21 cellular contexts compared by ENCODE assay signal in genomic region chr13:98157609-98158008, GRCh38. TPM values are rescaled to one million over a fixed set of nuclear protein-coding genes. Genes with fewer than 3 reads are reported as not detected.
DNase-seq lines count a peak whose midpoint lies in the region; ATAC-seq and TF ChIP-seq lines count a peak whose summit lies in the region.
"Had no signal": no experiment of that assay in that cellular context is flagged by ENCODE, and none has a peak within 500 bp of the region (broad histone marks: within the 10 kb centered on the region; RNA-seq: fewer than 3 reads in every experiment).

No MANE protein-coding gene starts in this region.

- H3K36me3 Mint-ChIP-seq in WTC11, result peaks cover 8% of the 10 kb centered on the region; the same call in 1 of the 2 replicates
- H3K36me3 Mint-ChIP-seq in mesothelial cell of epicardium, result peaks cover 17% of the 10 kb centered on the region
- H3K36me3 Mint-ChIP-seq: CD8-positive, alpha-beta T cell had no signal

- H3K27ac ChIP-seq in SK-N-SH (ENCODE audit: low read depth in 2 of 2, low read length in 1 of 2), result no peak overlapping the region
- H3K27ac ChIP-seq: 22Rv1; BLaER1 treated with 17β-estradiol and CSF1 and Interleukin-3, amounts not matched to agents 10 nM and 100 nM; KMS-11; Peyer's patch had no signal

- POLR2A ChIA-PET in SK-N-SH (lab: Yijun Ruan, JAX) (no interaction called here), WTC11 (lab: Charles Lee) (no interaction called here)

- H2AFZ ChIP-seq in SK-N-SH (ENCODE audit: low read depth), result no peak overlapping the region

- H4K20me1 ChIP-seq in SK-N-SH (ENCODE audit: insufficient read depth), result peaks cover 9% of the 10 kb centered on the region

- H3K4me3 Mint-ChIP-seq in WTC11, result no peak overlapping the region
- H3K4me3 Mint-ChIP-seq in mesothelial cell of epicardium, result no peak overlapping the region
- H3K4me3 Mint-ChIP-seq: CD8-positive, alpha-beta T cell had no signal

- H3K9me2 ChIP-seq in SK-N-SH, result no peaks in the 10 kb centered on the region

- H3K9me3 Mint-ChIP-seq in WTC11, result no peaks in the 10 kb centered on the region
- H3K9me3 Mint-ChIP-seq in mesothelial cell of epicardium, result peaks cover 2% of the 10 kb centered on the region

- 100% methylated on average over 1 of the region's 1 CpG for WGBS in SK-N-SH (ENCODE audit: low lambda C conversion rate)

- H3K79me2 ChIP-seq in SK-N-SH (ENCODE audit: insufficient read depth), result peaks cover 90% of the 10 kb centered on the region

- H3F3A ChIP-seq in SK-N-SH (replicated peaks; ENCODE audit: insufficient read depth), result no peaks in the 10 kb centered on the region

- peak overlapping the region; percentile 59 for H3K27ac Mint-ChIP-seq in WTC11
- peak overlapping the region; percentile 86 for H3K27ac Mint-ChIP-seq in mesothelial cell of epicardium
- H3K27ac Mint-ChIP-seq: CD8-positive, alpha-beta T cell had no signal

- TF ChIP-seq CTCF in SK-N-SH (IDR thresholded peaks at IDR 0.05) (no peak), WTC11 (IDR thresholded peaks at IDR 0.05) (no peak), mesothelial cell of epicardium (IDR thresholded peaks at IDR 0.05; ENCODE audit: unreplicated experiment) (no peak)

- no peak for TF ChIP-seq EP300 in SK-N-SH (IDR thresholded peaks at IDR 0.05; ENCODE audit: borderline replicate concordance in 1 of 2, low read depth in 1 of 2, low read length in 1 of 2)

- no peaks in the 10 kb centered on the region for H3K27me3 ChIP-seq in SK-N-SH (ENCODE audit: insufficient read depth)
- H3K27me3 ChIP-seq: BLaER1 treated with 17β-estradiol and CSF1 and Interleukin-3, amounts not matched to agents 10 nM and 100 nM; Peyer's patch had no signal

- no peaks in the 10 kb centered on the region for H3K36me3 ChIP-seq in SK-N-SH (replicated peaks in 1 of 2; ENCODE audit: control insufficient read depth in 1 of 2, insufficient read depth in 2 of 2, low read length in 1 of 2)
- H3K36me3 ChIP-seq: Peyer's patch had no signal

- H3K9ac ChIP-seq in SK-N-SH, result no peak overlapping the region
- H3K9ac ChIP-seq: BLaER1 treated with 17β-estradiol and CSF1 and Interleukin-3, amounts not matched to agents 10 nM and 100 nM; KMS-11 had no signal

- no peak overlapping the region for H3K4me3 ChIP-seq in SK-N-SH (ENCODE audit: low read depth in 2 of 2, low read length in 1 of 2)
- H3K4me3 ChIP-seq: BLaER1 treated with 17β-estradiol and CSF1 and Interleukin-3, amounts not matched to agents 10 nM and 100 nM; Peyer's patch had no signal

- no peaks in the 10 kb centered on the region for H3K9me3 ChIP-seq in SK-N-SH
- H3K9me3 ChIP-seq: Peyer's patch had no signal

- no peak overlapping the region for H3K4me2 ChIP-seq in SK-N-SH
- H3K4me2 ChIP-seq: KMS-11 had no signal

- peaks cover 35% of the 10 kb centered on the region for H3K4me1 Mint-ChIP-seq in WTC11
- H3K4me1 Mint-ChIP-seq in mesothelial cell of epicardium, result peaks cover 37% of the 10 kb centered on the region

- CTCF ChIA-PET in SK-N-SH (lab: Yijun Ruan, JAX), result no interaction called here
- CTCF ChIA-PET in WTC11 (lab: Charles Lee), result no interaction called here

- no peaks in the 10 kb centered on the region for H3K27me3 Mint-ChIP-seq in WTC11 (ENCODE audit: low read depth)
- no peaks in the 10 kb centered on the region for H3K27me3 Mint-ChIP-seq in mesothelial cell of epicardium (ENCODE audit: low read depth)

- DNase-seq in SK-N-SH, result no peak
- DNase-seq in WTC11 (ENCODE audit: low spot score), result no peak
- no peak for DNase-seq in mesothelial cell of epicardium (ENCODE audit: low spot score in 2 of 2, unreplicated experiment in 2 of 2)
- no peak for DNase-seq in H4 (ENCODE audit: low spot score)
- DNase-seq in T1000 (lab: John Stamatoyannopoulos, UW), result no peak
- DNase-seq in ureter (ENCODE audit: low spot score), result no peak
- DNase-seq: CD8-positive, alpha-beta T cell; NCI-H1105; NCI-H146; NCI-H2029; NCI-H345; NCI-H774; Peyer's patch had no signal

- ATAC-seq in SK-N-SH treated with all-trans-retinoic acid at 6 μM for 48 hours (no peak), WTC11 (no peak), HG03432 (IDR thresholded peaks at IDR 0.05; ENCODE audit: unreplicated experiment) (no peak)
- ATAC-seq: CD8-positive, alpha-beta T cell had no signal

- no peak for TF ChIP-seq RAD21 in SK-N-SH (IDR thresholded peaks at IDR 0.05; ENCODE audit: low read length)

- peaks cover 0 to 3% of the 10 kb centered on the region in 2 experiments; a peak in 1 of 4 replicates for H3K4me1 ChIP-seq in SK-N-SH (ENCODE audit: control insufficient read depth in 1 of 2, insufficient read depth in 2 of 2, low read depth in 1 of 2, low read length in 1 of 2)
- H3K4me1 ChIP-seq: Peyer's patch had no signal

TF ChIP-seq in SK-N-SH, 30 proteins besides CTCF, POLR2A, EP300 and RAD21:
- TF ChIP-seq RFX5 (IDR thresholded peaks at IDR 0.05; ENCODE audit: low read length) (no peak), CHD2 (IDR thresholded peaks at IDR 0.05; ENCODE audit: low read length, partially characterized antibody) (no peak), MEF2A (IDR thresholded peaks at IDR 0.05; ENCODE audit: borderline replicate concordance, low read depth) (no peak), NFIC (IDR thresholded peaks at IDR 0.05; ENCODE audit: borderline replicate concordance) (peak; percentile 19; the same call in 1 of the 2 replicates), SMC3 (IDR thresholded peaks at IDR 0.05; ENCODE audit: low read depth, low read length) (no peak)

TF ChIP-seq in SK-N-SH treated with all-trans-retinoic acid at 6 μM for 48 hours, 23 proteins besides CTCF, POLR2A, EP300 and RAD21 (continues in another document):
- no peak for TF ChIP-seq ISL1 (CRISPR knock-in tag; IDR thresholded peaks at IDR 0.05)
- no peak for TF ChIP-seq RARB (CRISPR knock-in tag; IDR thresholded peaks at IDR 0.05)
- no peak for TF ChIP-seq ZNF565 (CRISPR knock-in tag; conservative IDR thresholded peaks at IDR 0.05; ENCODE audit: low read depth)
- no peak for TF ChIP-seq ESRRG (CRISPR knock-in tag; IDR thresholded peaks at IDR 0.05)
- TF ChIP-seq TSHZ2 (CRISPR knock-in tag; IDR thresholded peaks at IDR 0.05), result no peak

TF ChIP-seq in WTC11, 78 proteins besides CTCF, POLR2A, EP300 and RAD21 (continues in another document):
- TF ChIP-seq ATF1 (CRISPR knock-in tag; IDR thresholded peaks at IDR 0.05) (no peak), MAX (CRISPR knock-in tag; IDR thresholded peaks at IDR 0.05) (no peak), ZNF138 (CRISPR knock-in tag; conservative IDR thresholded peaks at IDR 0.05) (no peak), E2F5 (CRISPR knock-in tag; IDR thresholded peaks at IDR 0.05) (no peak), PRRX2 (CRISPR knock-in tag; IDR thresholded peaks at IDR 0.05) (no peak), ZNF425 (CRISPR knock-in tag; conservative IDR thresholded peaks at IDR 0.05) (no peak), NFYB (CRISPR knock-in tag; conservative IDR thresholded peaks at IDR 0.05; ENCODE audit: low read depth) (no peak), FOXP1 (CRISPR knock-in tag; IDR thresholded peaks at IDR 0.05; ENCODE audit: borderline replicate concordance) (no peak), CBFB (CRISPR knock-in tag; IDR thresholded peaks at IDR 0.05; ENCODE audit: low read depth) (no peak), IRF1 (CRISPR knock-in tag; IDR thresholded peaks at IDR 0.05) (no peak), ZBTB21 (CRISPR knock-in tag; IDR thresholded peaks at IDR 0.05; ENCODE audit: borderline replicate concordance) (no peak), ETV6 (CRISPR knock-in tag; IDR thresholded peaks at IDR 0.05) (no peak)

RNA-seq across cellular contexts. Expression of gene FARP1, which starts 14.7 kb away (rescaled TPM):
- 10.6 and 12.0 TPM in 2 replicates for polyA plus RNA-seq in SK-N-SH (2012; rRNA removed)
- 12.2 and 17.4 TPM in 2 replicates for polyA plus RNA-seq in SK-N-SH (2012; cell fraction: cytosol; rRNA removed)
- 34.9 and 43.7 TPM in 2 replicates for polyA plus RNA-seq in SK-N-SH (2012; cell fraction: nucleus; rRNA removed)
- total RNA-seq in WTC11 (2021), result 80.8 to 96.6 TPM (median 91.1 TPM) in 3 replicates
- total RNA-seq in mesothelial cell of epicardium, result 267 to 289 TPM (median 285 TPM) in 3 replicates
- total RNA-seq in H4 (2014; rRNA removed; shearing (Covaris generic)), result 6.3 and 12.8 TPM in 2 replicates
- total RNA-seq in ureter, result 186 TPM
- total RNA-seq: OCI-LY7 had no signal

RNA-seq across cellular contexts. Expression of gene RNF113B, which starts 19.5 kb away (rescaled TPM):
- polyA plus RNA-seq in SK-N-SH (2012; rRNA removed), result not detected in 2 replicates
- not detected in 2 replicates for polyA plus RNA-seq in SK-N-SH (2012; cell fraction: cytosol; rRNA removed)
- not detected in 2 replicates for polyA plus RNA-seq in SK-N-SH (2012; cell fraction: nucleus; rRNA removed)
- not detected in 3 replicates for total RNA-seq in WTC11 (2021)
- total RNA-seq in mesothelial cell of epicardium, result not detected in 3 replicates
- not detected in 2 replicates for total RNA-seq in H4 (2014; rRNA removed; shearing (Covaris generic))
- not detected for total RNA-seq in ureter
- total RNA-seq: CD8-positive, alpha-beta T cell; Daoy; H1; OCI-LY7; Peyer's patch had no signal
- polyA plus RNA-seq: H1 had no signal
